ENCODE assay signal across 1 cellular context in the genomic region with DNA sequence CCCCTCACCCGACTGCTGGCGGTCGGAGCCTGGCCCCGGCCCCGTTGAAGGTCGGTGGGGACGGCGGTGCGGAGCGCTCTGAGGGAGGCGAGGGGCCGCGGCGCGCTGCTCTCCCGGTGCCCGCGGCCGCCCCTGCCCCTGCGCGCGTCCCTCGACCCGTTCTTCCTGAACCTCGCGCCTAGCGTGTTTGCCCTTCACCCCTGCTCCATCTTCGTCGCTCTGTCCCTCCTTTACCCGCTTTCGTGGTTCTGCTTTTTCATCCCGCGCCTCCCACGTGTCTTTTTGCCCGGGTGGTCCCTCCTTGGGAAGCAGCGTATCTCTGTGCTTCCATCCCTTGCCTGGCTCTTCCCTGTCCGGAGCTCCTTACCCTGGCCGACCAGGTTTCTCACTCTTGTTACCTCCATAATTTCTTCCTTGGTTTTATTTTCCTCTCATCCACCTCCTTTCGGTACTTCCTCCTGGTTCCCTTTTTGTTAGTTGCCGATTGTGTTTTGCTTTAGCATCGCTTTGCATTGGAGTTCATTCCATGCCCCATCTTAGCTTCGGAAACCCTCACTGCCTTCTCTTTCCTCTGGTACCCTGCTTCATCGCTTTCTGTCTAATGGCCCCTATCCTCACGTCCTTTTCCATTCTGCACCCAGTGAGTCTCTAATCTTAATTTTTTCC.
TF ChIP-seq lines count a peak whose summit lies in the region.

No MANE protein-coding gene starts in this region.

TF ChIP-seq in HepG2, 621 proteins besides CTCF, POLR2A, EP300 and RAD21 (continues in another document):
- TF ChIP-seq, protein P1, sequence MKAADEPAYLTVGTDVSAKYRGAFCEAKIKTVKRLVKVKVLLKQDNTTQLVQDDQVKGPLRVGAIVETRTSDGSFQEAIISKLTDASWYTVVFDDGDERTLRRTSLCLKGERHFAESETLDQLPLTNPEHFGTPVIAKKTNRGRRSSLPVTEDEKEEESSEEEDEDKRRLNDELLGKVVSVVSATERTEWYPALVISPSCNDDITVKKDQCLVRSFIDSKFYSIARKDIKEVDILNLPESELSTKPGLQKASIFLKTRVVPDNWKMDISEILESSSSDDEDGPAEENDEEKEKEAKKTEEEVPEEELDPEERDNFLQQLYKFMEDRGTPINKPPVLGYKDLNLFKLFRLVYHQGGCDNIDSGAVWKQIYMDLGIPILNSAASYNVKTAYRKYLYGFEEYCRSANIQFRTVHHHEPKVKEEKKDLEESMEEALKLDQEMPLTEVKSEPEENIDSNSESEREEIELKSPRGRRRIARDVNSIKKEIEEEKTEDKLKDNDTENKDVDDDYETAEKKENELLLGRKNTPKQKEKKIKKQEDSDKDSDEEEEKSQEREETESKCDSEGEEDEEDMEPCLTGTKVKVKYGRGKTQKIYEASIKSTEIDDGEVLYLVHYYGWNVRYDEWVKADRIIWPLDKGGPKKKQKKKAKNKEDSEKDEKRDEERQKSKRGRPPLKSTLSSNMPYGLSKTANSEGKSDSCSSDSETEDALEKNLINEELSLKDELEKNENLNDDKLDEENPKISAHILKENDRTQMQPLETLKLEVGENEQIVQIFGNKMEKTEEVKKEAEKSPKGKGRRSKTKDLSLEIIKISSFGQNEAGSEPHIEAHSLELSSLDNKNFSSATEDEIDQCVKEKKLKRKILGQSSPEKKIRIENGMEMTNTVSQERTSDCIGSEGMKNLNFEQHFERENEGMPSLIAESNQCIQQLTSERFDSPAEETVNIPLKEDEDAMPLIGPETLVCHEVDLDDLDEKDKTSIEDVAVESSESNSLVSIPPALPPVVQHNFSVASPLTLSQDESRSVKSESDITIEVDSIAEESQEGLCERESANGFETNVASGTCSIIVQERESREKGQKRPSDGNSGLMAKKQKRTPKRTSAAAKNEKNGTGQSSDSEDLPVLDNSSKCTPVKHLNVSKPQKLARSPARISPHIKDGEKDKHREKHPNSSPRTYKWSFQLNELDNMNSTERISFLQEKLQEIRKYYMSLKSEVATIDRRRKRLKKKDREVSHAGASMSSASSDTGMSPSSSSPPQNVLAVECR (CRISPR knock-in tag; IDR thresholded peaks at IDR 0.05; ENCODE audit: borderline replicate concordance): peak; percentile 56; the same call in 1 of the 2 replicates
- TF ChIP-seq, protein P2, sequence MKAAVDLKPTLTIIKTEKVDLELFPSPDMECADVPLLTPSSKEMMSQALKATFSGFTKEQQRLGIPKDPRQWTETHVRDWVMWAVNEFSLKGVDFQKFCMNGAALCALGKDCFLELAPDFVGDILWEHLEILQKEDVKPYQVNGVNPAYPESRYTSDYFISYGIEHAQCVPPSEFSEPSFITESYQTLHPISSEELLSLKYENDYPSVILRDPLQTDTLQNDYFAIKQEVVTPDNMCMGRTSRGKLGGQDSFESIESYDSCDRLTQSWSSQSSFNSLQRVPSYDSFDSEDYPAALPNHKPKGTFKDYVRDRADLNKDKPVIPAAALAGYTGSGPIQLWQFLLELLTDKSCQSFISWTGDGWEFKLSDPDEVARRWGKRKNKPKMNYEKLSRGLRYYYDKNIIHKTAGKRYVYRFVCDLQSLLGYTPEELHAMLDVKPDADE (CRISPR knock-in tag; IDR thresholded peaks at IDR 0.05): 0 out of 2 replicates have a peak, but pooled peaks have one; percentile 6
- TF ChIP-seq AGO1 (IDR thresholded peaks at IDR 0.05; ENCODE audit: low read depth, low read length, poor library complexity, severe bottlenecking) (peak; percentile 6), MAZ (IDR thresholded peaks at IDR 0.05; ENCODE audit: borderline replicate concordance, low read depth, low read length) (no peak), MAZ (CRISPR knock-in tag; IDR thresholded peaks at IDR 0.05; ENCODE audit: low read depth) (0 out of 2 replicates have a peak, but pooled peaks have one; percentile 48), ZNF788 (CRISPR knock-in tag; IDR thresholded peaks at IDR 0.05; ENCODE audit: borderline replicate concordance) (0 out of 2 replicates have a peak, but pooled peaks have one; percentile 7), ARNTL (CRISPR knock-in tag; IDR thresholded peaks at IDR 0.05) (peak; percentile 25; the same call in 1 of the 2 replicates), HMGA1 (CRISPR knock-in tag; conservative IDR thresholded peaks at IDR 0.05) (no peak), HIVEP1 (CRISPR knock-in tag; IDR thresholded peaks at IDR 0.05) (no peak), ASH2L (IDR thresholded peaks at IDR 0.05; ENCODE audit: insufficient read length, low read depth, low read length) (peak; percentile 78), SALL1 (CRISPR knock-in tag; IDR thresholded peaks at IDR 0.05) (0 out of 2 replicates have a peak, but pooled peaks have one; percentile 1), HOXA3 (CRISPR knock-in tag; IDR thresholded peaks at IDR 0.05) (0 out of 2 replicates have a peak, but pooled peaks have one; percentile 12), ZFX (CRISPR knock-in tag; IDR thresholded peaks at IDR 0.05; ENCODE audit: low read depth) (peak; percentile 1), TSC22D2 (CRISPR knock-in tag; IDR thresholded peaks at IDR 0.05; ENCODE audit: borderline replicate concordance) (no peak), ZNF761 (CRISPR knock-in tag; conservative IDR thresholded peaks at IDR 0.05) (no peak), AGO2 (optimal IDR thresholded peaks at IDR 0.05; ENCODE audit: low read depth, low read length) (peak; percentile 86), RBFOX2 (IDR thresholded peaks at IDR 0.05; ENCODE audit: low read depth, low read length) (peak; percentile 2), ZNF772 (CRISPR knock-in tag; IDR thresholded peaks at IDR 0.05) (0 out of 2 replicates have a peak, but pooled peaks have one; percentile 38), ZNF232 (CRISPR knock-in tag; IDR thresholded peaks at IDR 0.05; ENCODE audit: borderline replicate concordance) (0 out of 2 replicates have a peak, but pooled peaks have one; percentile 4), ZFY (CRISPR knock-in tag; IDR thresholded peaks at IDR 0.05) (peak; percentile 74), ZSCAN31 (CRISPR knock-in tag; IDR thresholded peaks at IDR 0.05; ENCODE audit: low read depth) (0 out of 2 replicates have a peak, but pooled peaks have one; percentile 10), ZNF883 (CRISPR knock-in tag; IDR thresholded peaks at IDR 0.05; ENCODE audit: not compliant biosample characterization) (peak; percentile 38), FOXC1 (CRISPR knock-in tag; IDR thresholded peaks at IDR 0.05; ENCODE audit: borderline replicate concordance) (0 out of 2 replicates have a peak, but pooled peaks have one; percentile 10), ZNF225 (CRISPR knock-in tag; IDR thresholded peaks at IDR 0.05) (no peak), SNRNP70 (IDR thresholded peaks at IDR 0.05; ENCODE audit: low read depth, low read length) (no peak), ZNF564 (CRISPR knock-in tag; IDR thresholded peaks at IDR 0.05) (0 out of 2 replicates have a peak, but pooled peaks have one; percentile 35), MXD4 (CRISPR knock-in tag; IDR thresholded peaks at IDR 0.05) (0 out of 2 replicates have a peak, but pooled peaks have one; percentile 19), ZSCAN21 (CRISPR knock-in tag; IDR thresholded peaks at IDR 0.05; ENCODE audit: borderline replicate concordance) (peak; percentile 13), TBX2 (CRISPR knock-in tag; IDR thresholded peaks at IDR 0.05; ENCODE audit: borderline replicate concordance) (peak; percentile 28), REPIN1 (CRISPR knock-in tag; IDR thresholded peaks at IDR 0.05; ENCODE audit: borderline replicate concordance, low read depth) (no peak), KLF12 (CRISPR knock-in tag; IDR thresholded peaks at IDR 0.05; ENCODE audit: borderline replicate concordance) (0 out of 2 replicates have a peak, but pooled peaks have one; percentile 44), SAFB2 (CRISPR knock-in tag; IDR thresholded peaks at IDR 0.05; ENCODE audit: borderline replicate concordance, low read depth) (peak; percentile 68; the same call in 1 of the 2 replicates), YEATS4 (CRISPR knock-in tag; IDR thresholded peaks at IDR 0.05; ENCODE audit: borderline replicate concordance) (peak; percentile 49; the same call in 1 of the 2 replicates), KDM5B (CRISPR knock-in tag; IDR thresholded peaks at IDR 0.05; ENCODE audit: borderline replicate concordance) (peak; percentile 43; the same call in 1 of the 2 replicates), ZNF777 (CRISPR knock-in tag; IDR thresholded peaks at IDR 0.05) (0 out of 2 replicates have a peak, but pooled peaks have one; percentile 31)
- TF ChIP-seq, protein P3, sequence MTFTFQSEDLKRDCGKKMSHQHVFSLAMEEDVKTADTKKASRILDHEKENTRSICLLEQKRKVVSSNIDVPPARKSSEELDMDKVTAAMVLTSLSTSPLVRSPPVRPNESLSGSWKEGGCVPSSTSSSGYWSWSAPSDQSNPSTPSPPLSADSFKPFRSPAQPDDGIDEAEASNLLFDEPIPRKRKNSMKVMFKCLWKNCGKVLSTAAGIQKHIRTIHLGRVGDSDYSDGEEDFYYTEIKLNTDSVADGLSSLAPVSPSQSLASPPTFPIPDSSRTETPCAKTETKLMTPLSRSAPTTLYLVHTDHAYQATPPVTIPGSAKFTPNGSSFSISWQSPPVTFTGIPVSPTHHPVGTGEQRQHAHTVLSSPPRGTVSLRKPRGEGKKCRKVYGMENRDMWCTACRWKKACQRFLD (CRISPR knock-in tag; IDR thresholded peaks at IDR 0.05; ENCODE audit: borderline replicate concordance): 0 out of 2 replicates have a peak, but pooled peaks have one; percentile 24
- TF ChIP-seq, protein P4, sequence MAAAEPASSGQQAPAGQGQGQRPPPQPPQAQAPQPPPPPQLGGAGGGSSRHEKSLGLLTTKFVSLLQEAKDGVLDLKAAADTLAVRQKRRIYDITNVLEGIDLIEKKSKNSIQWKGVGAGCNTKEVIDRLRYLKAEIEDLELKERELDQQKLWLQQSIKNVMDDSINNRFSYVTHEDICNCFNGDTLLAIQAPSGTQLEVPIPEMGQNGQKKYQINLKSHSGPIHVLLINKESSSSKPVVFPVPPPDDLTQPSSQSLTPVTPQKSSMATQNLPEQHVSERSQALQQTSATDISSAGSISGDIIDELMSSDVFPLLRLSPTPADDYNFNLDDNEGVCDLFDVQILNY (CRISPR knock-in tag; conservative IDR thresholded peaks at IDR 0.05): no peak
- TF ChIP-seq, protein P5, sequence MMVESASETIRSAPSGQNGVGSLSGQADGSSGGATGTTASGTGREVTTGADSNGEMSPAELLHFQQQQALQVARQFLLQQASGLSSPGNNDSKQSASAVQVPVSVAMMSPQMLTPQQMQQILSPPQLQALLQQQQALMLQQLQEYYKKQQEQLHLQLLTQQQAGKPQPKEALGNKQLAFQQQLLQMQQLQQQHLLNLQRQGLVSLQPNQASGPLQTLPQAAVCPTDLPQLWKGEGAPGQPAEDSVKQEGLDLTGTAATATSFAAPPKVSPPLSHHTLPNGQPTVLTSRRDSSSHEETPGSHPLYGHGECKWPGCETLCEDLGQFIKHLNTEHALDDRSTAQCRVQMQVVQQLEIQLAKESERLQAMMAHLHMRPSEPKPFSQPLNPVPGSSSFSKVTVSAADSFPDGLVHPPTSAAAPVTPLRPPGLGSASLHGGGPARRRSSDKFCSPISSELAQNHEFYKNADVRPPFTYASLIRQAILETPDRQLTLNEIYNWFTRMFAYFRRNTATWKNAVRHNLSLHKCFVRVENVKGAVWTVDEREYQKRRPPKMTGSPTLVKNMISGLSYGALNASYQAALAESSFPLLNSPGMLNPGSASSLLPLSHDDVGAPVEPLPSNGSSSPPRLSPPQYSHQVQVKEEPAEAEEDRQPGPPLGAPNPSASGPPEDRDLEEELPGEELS (CRISPR knock-in tag; IDR thresholded peaks at IDR 0.05): 0 out of 2 replicates have a peak, but pooled peaks have one; percentile 11
- TF ChIP-seq, protein P6, sequence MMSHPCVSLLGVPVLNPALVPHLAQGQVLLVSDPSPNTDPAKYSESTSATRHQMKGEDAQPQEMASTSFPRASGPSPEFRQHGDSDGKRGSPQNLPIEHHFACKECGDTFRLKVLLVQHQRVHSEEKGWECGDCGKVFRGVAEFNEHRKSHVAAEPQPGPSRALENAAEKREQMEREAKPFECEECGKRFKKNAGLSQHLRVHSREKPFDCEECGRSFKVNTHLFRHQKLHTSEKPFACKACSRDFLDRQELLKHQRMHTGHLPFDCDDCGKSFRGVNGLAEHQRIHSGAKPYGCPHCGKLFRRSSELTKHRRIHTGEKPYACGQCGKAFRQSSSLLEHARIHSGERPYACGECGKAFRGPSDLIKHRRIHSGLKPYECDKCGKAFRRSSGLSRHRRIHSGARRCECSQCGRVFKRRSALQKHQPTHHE (CRISPR knock-in tag; IDR thresholded peaks at IDR 0.05; ENCODE audit: borderline replicate concordance): 0 out of 2 replicates have a peak, but pooled peaks have one; percentile 20
- TF ChIP-seq, protein P7, sequence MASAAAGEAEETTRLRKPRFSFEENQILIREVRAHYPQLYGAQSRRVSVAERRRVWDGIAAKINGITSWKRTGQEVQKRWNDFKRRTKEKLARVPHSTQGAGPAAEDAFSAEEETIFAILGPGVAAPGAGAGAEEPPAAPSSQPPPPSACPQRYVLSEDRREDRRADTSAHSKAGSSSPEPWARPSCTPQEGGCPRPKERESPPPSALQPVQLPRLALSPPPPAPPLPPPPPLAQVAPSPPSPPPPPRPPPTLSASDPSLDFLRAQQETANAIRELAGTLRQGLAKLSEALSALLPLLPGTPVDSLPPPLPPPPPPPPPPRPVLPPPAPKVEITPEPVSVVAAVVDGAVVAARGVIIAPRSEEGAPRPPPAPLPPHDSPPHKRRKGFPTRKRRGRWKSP (CRISPR knock-in tag; IDR thresholded peaks at IDR 0.05): 0 out of 2 replicates have a peak, but pooled peaks have one; percentile 51
- TF ChIP-seq, protein P8, sequence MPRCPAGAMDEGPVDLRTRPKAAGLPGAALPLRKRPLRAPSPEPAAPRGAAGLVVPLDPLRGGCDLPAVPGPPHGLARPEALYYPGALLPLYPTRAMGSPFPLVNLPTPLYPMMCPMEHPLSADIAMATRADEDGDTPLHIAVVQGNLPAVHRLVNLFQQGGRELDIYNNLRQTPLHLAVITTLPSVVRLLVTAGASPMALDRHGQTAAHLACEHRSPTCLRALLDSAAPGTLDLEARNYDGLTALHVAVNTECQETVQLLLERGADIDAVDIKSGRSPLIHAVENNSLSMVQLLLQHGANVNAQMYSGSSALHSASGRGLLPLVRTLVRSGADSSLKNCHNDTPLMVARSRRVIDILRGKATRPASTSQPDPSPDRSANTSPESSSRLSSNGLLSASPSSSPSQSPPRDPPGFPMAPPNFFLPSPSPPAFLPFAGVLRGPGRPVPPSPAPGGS (CRISPR knock-in tag; IDR thresholded peaks at IDR 0.05): 0 out of 2 replicates have a peak, but pooled peaks have one; percentile 16
- TF ChIP-seq, protein P9, sequence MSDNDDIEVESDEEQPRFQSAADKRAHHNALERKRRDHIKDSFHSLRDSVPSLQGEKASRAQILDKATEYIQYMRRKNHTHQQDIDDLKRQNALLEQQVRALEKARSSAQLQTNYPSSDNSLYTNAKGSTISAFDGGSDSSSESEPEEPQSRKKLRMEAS (IDR thresholded peaks at IDR 0.05): peak; percentile 42
- TF ChIP-seq, protein P10, sequence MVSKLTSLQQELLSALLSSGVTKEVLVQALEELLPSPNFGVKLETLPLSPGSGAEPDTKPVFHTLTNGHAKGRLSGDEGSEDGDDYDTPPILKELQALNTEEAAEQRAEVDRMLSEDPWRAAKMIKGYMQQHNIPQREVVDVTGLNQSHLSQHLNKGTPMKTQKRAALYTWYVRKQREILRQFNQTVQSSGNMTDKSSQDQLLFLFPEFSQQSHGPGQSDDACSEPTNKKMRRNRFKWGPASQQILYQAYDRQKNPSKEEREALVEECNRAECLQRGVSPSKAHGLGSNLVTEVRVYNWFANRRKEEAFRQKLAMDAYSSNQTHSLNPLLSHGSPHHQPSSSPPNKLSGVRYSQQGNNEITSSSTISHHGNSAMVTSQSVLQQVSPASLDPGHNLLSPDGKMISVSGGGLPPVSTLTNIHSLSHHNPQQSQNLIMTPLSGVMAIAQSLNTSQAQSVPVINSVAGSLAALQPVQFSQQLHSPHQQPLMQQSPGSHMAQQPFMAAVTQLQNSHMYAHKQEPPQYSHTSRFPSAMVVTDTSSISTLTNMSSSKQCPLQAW (CRISPR knock-in tag; IDR thresholded peaks at IDR 0.05): 0 out of 2 replicates have a peak, but pooled peaks have one; percentile 30
